In the genomic region with DNA sequence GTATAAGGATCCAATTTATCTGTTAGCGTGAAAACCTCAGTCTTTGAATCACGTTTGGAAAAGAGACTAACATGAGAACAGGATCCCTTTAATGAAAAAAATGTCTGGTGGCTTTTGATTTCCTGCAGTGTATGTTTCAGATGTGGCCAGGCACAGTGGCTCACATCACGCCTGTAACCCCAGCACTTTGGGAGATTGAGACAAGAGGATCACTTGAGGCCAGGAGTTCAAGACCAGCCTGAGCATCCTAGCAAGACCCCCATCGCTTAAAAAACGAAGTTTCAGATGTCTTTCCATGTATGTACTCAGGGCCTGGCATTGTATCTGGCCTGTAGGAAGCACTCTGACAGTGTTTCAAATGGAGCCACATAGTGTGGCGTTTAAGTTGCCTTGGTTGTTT, we compare ENCODE assay signal across 9 cellular contexts.
DNase-seq lines count a peak whose midpoint lies in the region; ATAC-seq, FAIRE-seq and TF ChIP-seq lines count a peak whose summit lies in the region.
"Had no signal": no experiment of that assay in that cellular context is flagged by ENCODE, and none has a peak within 500 bp of the region (broad histone marks: within the 10 kb centered on the region; RNA-seq: fewer than 3 reads in every experiment).

No MANE protein-coding gene starts in this region.

- intact Hi-C loops in Right ventricle myocardium superior (cut with DNase I) (no loop called here), left lung (cut with DNase I) (loop anchor here in 1 of 2 donors (10.0 kb wide), 1 partner anchor 79 kb away; no protein-coding TSS in a partner anchor), upper lobe of right lung (cut with DNase I) (no loop called here)

- peak overlapping the region; percentile 45 for H3K4me3 Mint-ChIP-seq in T-helper 1 cell treated with Interleukin-12 subunit alpha and Interleukin-12 subunit beta and Interleukin-4 antibody, amounts not matched to agents 30 μg/mL and 1 μg/mL, for 36 hours

- peaks cover 26% of the 10 kb centered on the region for H3K36me3 Mint-ChIP-seq in T-helper 1 cell treated with Interleukin-12 subunit alpha and Interleukin-12 subunit beta and Interleukin-4 antibody, amounts not matched to agents 30 μg/mL and 1 μg/mL, for 36 hours (ENCODE audit: low read depth)

- FAIRE-seq in HTR-8/SVneo (lab: Jason Lieb, UNC), result no peak

- H3K9me3 Mint-ChIP-seq in T-helper 1 cell treated with Interleukin-12 subunit alpha and Interleukin-12 subunit beta and Interleukin-4 antibody, amounts not matched to agents 30 μg/mL and 1 μg/mL, for 36 hours, result no peaks in the 10 kb centered on the region

- no peaks in the 10 kb centered on the region for H3K27me3 Mint-ChIP-seq in T-helper 1 cell treated with Interleukin-12 subunit alpha and Interleukin-12 subunit beta and Interleukin-4 antibody, amounts not matched to agents 30 μg/mL and 1 μg/mL, for 36 hours (ENCODE audit: low read depth)

- H3K36me3 ChIP-seq in cardiac muscle cell (peaks cover 4% of the 10 kb centered on the region), left lung (peaks cover 0 to 17% of the 10 kb centered on the region in 2 donors), upper lobe of right lung (peaks cover 43% of the 10 kb centered on the region)

- no peak overlapping the region for H3K4me3 ChIP-seq in cardiac muscle cell
- H3K4me3 ChIP-seq in left lung, result no peak overlapping the region
- H3K4me3 ChIP-seq in upper lobe of right lung, result peak overlapping the region; percentile 47
- H3K4me3 ChIP-seq: SJCRH30 had no signal

- H3K27ac Mint-ChIP-seq in T-helper 1 cell treated with Interleukin-12 subunit alpha and Interleukin-12 subunit beta and Interleukin-4 antibody, amounts not matched to agents 30 μg/mL and 1 μg/mL, for 36 hours, result peak overlapping the region; percentile 82

- H3K4me1 Mint-ChIP-seq in T-helper 1 cell treated with Interleukin-12 subunit alpha and Interleukin-12 subunit beta and Interleukin-4 antibody, amounts not matched to agents 30 μg/mL and 1 μg/mL, for 36 hours (ENCODE audit: low read depth), result peaks cover 46% of the 10 kb centered on the region

- ATAC-seq in Right ventricle myocardium superior (ENCODE audit: poor library complexity), result no peak
- no peak for ATAC-seq in left lung
- ATAC-seq in upper lobe of right lung, result no peak

- H3K27ac ChIP-seq in cardiac muscle cell (peak overlapping the region; percentile 32), left lung (peak overlapping the region; percentile 71 to 88), upper lobe of right lung (peak overlapping the region; percentile 74)
- H3K27ac ChIP-seq: SJCRH30 had no signal

- H3K9me3 ChIP-seq in cardiac muscle cell (ENCODE audit: low read depth) (no peaks in the 10 kb centered on the region), left lung (no peaks in the 10 kb centered on the region), upper lobe of right lung (no peaks in the 10 kb centered on the region)
- H3K9me3 ChIP-seq: SJCRH30 had no signal

- H3K4me1 ChIP-seq in cardiac muscle cell (ENCODE audit: low read depth) (peaks cover 35% of the 10 kb centered on the region), left lung (peaks cover 35 to 90% of the 10 kb centered on the region in 2 donors), upper lobe of right lung (peaks cover 88% of the 10 kb centered on the region)

- no peak for TF ChIP-seq CTCF in cardiac muscle cell (IDR thresholded peaks at IDR 0.05; ENCODE audit: low read depth, low read length)
- no peak for TF ChIP-seq CTCF in left lung (IDR thresholded peaks at IDR 0.05)
- TF ChIP-seq CTCF in upper lobe of right lung (IDR thresholded peaks at IDR 0.05), result no peak

- no peaks in the 10 kb centered on the region for H3K27me3 ChIP-seq in cardiac muscle cell
- H3K27me3 ChIP-seq in left lung, result no peaks in the 10 kb centered on the region
- no peaks in the 10 kb centered on the region for H3K27me3 ChIP-seq in upper lobe of right lung
- H3K27me3 ChIP-seq: SJCRH30 had no signal

- DNase-seq in cardiac muscle cell (ENCODE audit: low read depth in 1 of 2, low spot score in 1 of 2), result no peak
- no peak for DNase-seq in Right ventricle myocardium superior
- DNase-seq in left lung, result no peak
- no peak for DNase-seq in upper lobe of right lung
- no peak for DNase-seq in NCI-H1092 treated with DMSO at 0.1 percent for 48 hours (lab: John Stamatoyannopoulos, UW)
- DNase-seq in NCI-H1048 (lab: John Stamatoyannopoulos, UW), result no peak
- DNase-seq in HTR-8/SVneo (ENCODE audit: insufficient read length, low spot score), result no peak
- DNase-seq: SJCRH30 had no signal
